ENCODE assay signal across 10 cellular contexts in the genomic region with DNA sequence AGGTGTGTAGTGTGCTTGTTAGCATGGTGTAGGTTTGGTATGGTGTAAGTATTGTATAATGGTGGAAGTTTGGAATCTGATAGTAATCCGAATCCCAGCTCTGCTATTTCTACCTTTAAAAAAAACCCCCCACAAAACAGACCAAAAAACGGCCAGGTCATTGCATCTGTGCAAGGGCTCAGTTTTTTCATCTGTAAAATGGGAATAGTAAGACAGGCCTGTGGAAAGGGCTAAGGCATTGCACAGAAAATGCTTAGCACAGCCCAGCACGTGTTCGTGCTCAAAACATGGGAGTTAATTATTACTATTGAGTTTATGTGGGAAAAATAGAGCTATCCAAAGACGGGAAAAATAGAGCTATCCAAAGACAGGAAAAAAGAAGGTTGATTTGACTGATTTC.
DNase-seq lines count a peak whose midpoint lies in the region; ATAC-seq and TF ChIP-seq lines count a peak whose summit lies in the region.
"Had no signal": no experiment of that assay in that cellular context is flagged by ENCODE, and none has a peak within 500 bp of the region (broad histone marks: within the 10 kb centered on the region; RNA-seq: fewer than 3 reads in every experiment).

No MANE protein-coding gene starts in this region.

- TF ChIP-seq CTCF in cardiac muscle cell (IDR thresholded peaks at IDR 0.05; ENCODE audit: low read depth, low read length) = no peak
- TF ChIP-seq CTCF in type B pancreatic cell (conservative IDR thresholded peaks at IDR 0.05) = no peak
- TF ChIP-seq CTCF in psoas muscle (IDR thresholded peaks at IDR 0.05) = no peak

- no peaks in the 10 kb centered on the region for H3K79me1 ChIP-seq in mesenchymal stem cell (replicated peaks; ENCODE audit: low read length, poor library complexity, severe bottlenecking)

- peak overlapping the region; percentile 97 for H3K27ac Mint-ChIP-seq in activated CD8-positive, alpha-beta T cell treated with anti-CD3 and anti-CD28 coated beads, Interleukin-2, amount 10 ng/mL, durations not matched to agents 7 days and 5 days
- H3K27ac Mint-ChIP-seq in type B pancreatic cell = peak overlapping the region; percentile 90

- no peak overlapping the region for H3K23ac ChIP-seq in mesenchymal stem cell (ENCODE audit: low read length in 2 of 2)

- no peak overlapping the region for H2AFZ ChIP-seq in mesenchymal stem cell (ENCODE audit: low read depth, low read length)

- no peak overlapping the region for H2BK120ac ChIP-seq in mesenchymal stem cell (ENCODE audit: low read depth, low read length)

- no peak overlapping the region for H2AK5ac ChIP-seq in mesenchymal stem cell (ENCODE audit: low read length, severe bottlenecking)

- no peak overlapping the region for H2BK5ac ChIP-seq in mesenchymal stem cell (ENCODE audit: low read depth, low read length, poor library complexity, severe bottlenecking)

- peak overlapping the region; percentile 91 for H3K9ac ChIP-seq in mesenchymal stem cell (ENCODE audit: low read length)

- no peak overlapping the region for H3K14ac ChIP-seq in mesenchymal stem cell (ENCODE audit: low read length in 2 of 2)

- no peaks in the 10 kb centered on the region for H3K9me3 Mint-ChIP-seq in activated CD8-positive, alpha-beta T cell treated with anti-CD3 and anti-CD28 coated beads, Interleukin-2, amount 10 ng/mL, durations not matched to agents 7 days and 5 days (ENCODE audit: insufficient read depth)
- H3K9me3 Mint-ChIP-seq in type B pancreatic cell = peaks cover 3% of the 10 kb centered on the region

- no peak overlapping the region for H4K91ac ChIP-seq in mesenchymal stem cell (ENCODE audit: low read length)

- H3K18ac ChIP-seq in mesenchymal stem cell (ENCODE audit: low read depth in 1 of 2, low read length in 2 of 2) = no peak overlapping the region

- H3K36me3 Mint-ChIP-seq in activated CD8-positive, alpha-beta T cell treated with anti-CD3 and anti-CD28 coated beads, Interleukin-2, amount 10 ng/mL, durations not matched to agents 7 days and 5 days (ENCODE audit: low read depth) = no peaks in the 10 kb centered on the region
- H3K36me3 Mint-ChIP-seq in type B pancreatic cell = no peaks in the 10 kb centered on the region

- H2BK12ac ChIP-seq in mesenchymal stem cell (ENCODE audit: low read length in 2 of 2) = peak overlapping the region in 1 of 2 experiments; percentile 37

- DNase-seq in cardiac muscle cell (ENCODE audit: low read depth in 1 of 2, low spot score in 1 of 2) (no peak), left ventricle myocardium superior (no peak), mesenchymal stem cell (no peak), type B pancreatic cell (ENCODE audit: extremely low spot score, unreplicated experiment) (no peak), psoas muscle (no peak), NCI-H82 treated with DMSO at 0.1 percent for 48 hours (lab: John Stamatoyannopoulos, UW; ENCODE audit: unreplicated experiment) (no peak)
- DNase-seq in activated CD8-positive, alpha-beta T cell treated with anti-CD3 and anti-CD28 coated beads, Interleukin-2, amount 10 ng/mL, durations not matched to agents 7 days and 5 days = no peak
- DNase-seq: cortex of kidney had no signal

- H3K36me3 ChIP-seq in cardiac muscle cell (no peaks in the 10 kb centered on the region), mesenchymal stem cell (ENCODE audit: control insufficient read depth in 1 of 2, insufficient read depth in 2 of 2, low read depth in 1 of 2, low read length in 2 of 2) (no peaks in the 10 kb centered on the region), psoas muscle (ENCODE audit: insufficient read depth in 1 of 2, low read depth in 1 of 2) (no peaks in the 10 kb centered on the region)
- H3K36me3 ChIP-seq: SJCRH30 had no signal

- H3K4me1 Mint-ChIP-seq in activated CD8-positive, alpha-beta T cell treated with anti-CD3 and anti-CD28 coated beads, Interleukin-2, amount 10 ng/mL, durations not matched to agents 7 days and 5 days (ENCODE audit: low read depth) = peaks cover 57% of the 10 kb centered on the region
- peaks cover 58% of the 10 kb centered on the region for H3K4me1 Mint-ChIP-seq in type B pancreatic cell (ENCODE audit: unreplicated experiment)

- H3K9me3 ChIP-seq in cardiac muscle cell (ENCODE audit: low read depth) (no peaks in the 10 kb centered on the region), mesenchymal stem cell (ENCODE audit: control insufficient read depth, low read length) (no peaks in the 10 kb centered on the region), psoas muscle (no peaks in the 10 kb centered on the region)
- H3K9me3 ChIP-seq: SJCRH30 had no signal

- 97% methylated on average over 4 of the region's 5 CpGs for WGBS in mesenchymal stem cell
- 93 to 97% (median 93%) methylated on average over 5 of the region's 5 CpGs for WGBS in psoas muscle, 3 donors

- H3K4me3 ChIP-seq in cardiac muscle cell (no peak overlapping the region), mesenchymal stem cell (ENCODE audit: insufficient read depth in 1 of 2, low read depth in 1 of 2, low read length in 2 of 2) (no peak overlapping the region), psoas muscle (no peak overlapping the region)

- H3K27ac ChIP-seq in cardiac muscle cell (peak overlapping the region; percentile 94), mesenchymal stem cell (ENCODE audit: low read length, poor library complexity, severe bottlenecking) (no peak overlapping the region), psoas muscle (no peak overlapping the region)
- H3K27ac ChIP-seq: SJCRH30 had no signal

- no peak overlapping the region for H3K4me2 ChIP-seq in mesenchymal stem cell (ENCODE audit: low read length, poor library complexity, severe bottlenecking)

- POLR2A ChIA-PET in activated CD8-positive, alpha-beta T cell treated with anti-CD3 and anti-CD28 coated beads, Interleukin-2, amount 10 ng/mL, durations not matched to agents 7 days and 5 days (lab: Charles Lee) = interaction anchor here (0.8 to 1.9 kb wide), 2 partner anchors 15 to 183 kb away, joined by 3 to 6 read pairs; partner anchors contain the start of gene FUT8

- H3K27me3 ChIP-seq in cardiac muscle cell = no peaks in the 10 kb centered on the region
- no peaks in the 10 kb centered on the region for H3K27me3 ChIP-seq in mesenchymal stem cell (ENCODE audit: control insufficient read depth in 1 of 2, insufficient read depth in 1 of 2, low read length in 2 of 2)
- no peaks in the 10 kb centered on the region for H3K27me3 ChIP-seq in psoas muscle (ENCODE audit: insufficient read depth in 3 of 3, low read length in 2 of 3)
- H3K27me3 ChIP-seq: SJCRH30 had no signal

- no peak overlapping the region for H2BK15ac ChIP-seq in mesenchymal stem cell (ENCODE audit: low read depth, poor library complexity, severe bottlenecking)

- CTCF ChIA-PET in activated CD8-positive, alpha-beta T cell treated with anti-CD3 and anti-CD28 coated beads, Interleukin-2, amount 10 ng/mL, durations not matched to agents 7 days and 5 days (lab: Charles Lee) = interaction anchor here (1.1 to 1.5 kb wide), 2 partner anchors 15 to 65 kb away, joined by 3 to 4 read pairs; no protein-coding TSS in a partner anchor

- intact Hi-C loops in left ventricle myocardium superior (cut with micrococcal nuclease) (loop anchor here (10.0 kb wide), 1 partner anchor 176 kb away; no protein-coding TSS in a partner anchor), psoas muscle (cut with DNase I) (loop anchor here in 1 of 2 donors (5.0 kb wide), 1 partner anchor 593 kb away; no protein-coding TSS in a partner anchor)

- H3K27me3 Mint-ChIP-seq in activated CD8-positive, alpha-beta T cell treated with anti-CD3 and anti-CD28 coated beads, Interleukin-2, amount 10 ng/mL, durations not matched to agents 7 days and 5 days (ENCODE audit: low read depth) = peaks cover 5% of the 10 kb centered on the region
- H3K27me3 Mint-ChIP-seq in type B pancreatic cell = no peaks in the 10 kb centered on the region

- no peak overlapping the region for H3K4ac ChIP-seq in mesenchymal stem cell (ENCODE audit: low read depth in 1 of 2, low read length in 2 of 2)

- H3K4me3 Mint-ChIP-seq in activated CD8-positive, alpha-beta T cell treated with anti-CD3 and anti-CD28 coated beads, Interleukin-2, amount 10 ng/mL, durations not matched to agents 7 days and 5 days = peak overlapping the region; percentile 81
- peak overlapping the region; percentile 79 for H3K4me3 Mint-ChIP-seq in type B pancreatic cell

- H3K4me1 ChIP-seq in cardiac muscle cell (ENCODE audit: low read depth) (peaks cover 37% of the 10 kb centered on the region), mesenchymal stem cell (ENCODE audit: control insufficient read depth, insufficient read depth, low read depth, low read length) (peaks cover 18% of the 10 kb centered on the region), psoas muscle (no peaks in the 10 kb centered on the region)
- H3K4me1 ChIP-seq: SJCRH30 had no signal

- ATAC-seq in left ventricle myocardium superior (no peak), psoas muscle (no peak), GM19023 (IDR thresholded peaks at IDR 0.05; ENCODE audit: unreplicated experiment) (no peak)
- no peak for ATAC-seq in activated CD8-positive, alpha-beta T cell treated with anti-CD3 and anti-CD28 coated beads, Interleukin-2, amount 10 ng/mL, durations not matched to agents 7 days and 5 days

- no peak overlapping the region for H4K8ac ChIP-seq in mesenchymal stem cell (ENCODE audit: low read length)
